18 cellular contexts compared by ENCODE assay signal in genomic region chr12:67431436-67432049, GRCh38.
DNase-seq lines count a peak whose midpoint lies in the region; ATAC-seq, FAIRE-seq and TF ChIP-seq lines count a peak whose summit lies in the region.
"Had no signal": no experiment of that assay in that cellular context is flagged by ENCODE, and none has a peak within 500 bp of the region (broad histone marks: within the 10 kb centered on the region; RNA-seq: fewer than 3 reads in every experiment).

No MANE protein-coding gene starts in this region.

- H3K36me3 Mint-ChIP-seq in HFFc6 (ENCODE audit: low read depth): peaks cover 6% of the 10 kb centered on the region; the same call in 1 of the 2 replicates
- H3K36me3 Mint-ChIP-seq in activated CD4-positive, alpha-beta T cell treated with anti-CD3 and anti-CD28 coated beads, Interleukin-2, amount 10 ng/mL, durations not matched to agents 7 days and 5 days (ENCODE audit: low read depth): no peaks in the 10 kb centered on the region

- no peak for TF ChIP-seq EP300 in stomach (IDR thresholded peaks at IDR 0.05)

- WGBS in stomach, 5 donors: 43 to 61% (median 59%) methylated on average over 5 of the region's 5 CpGs

- H3K4me1 Mint-ChIP-seq in HFFc6 (ENCODE audit: low read depth): peaks cover 93% of the 10 kb centered on the region
- H3K4me1 Mint-ChIP-seq in activated CD4-positive, alpha-beta T cell treated with anti-CD3 and anti-CD28 coated beads, Interleukin-2, amount 10 ng/mL, durations not matched to agents 7 days and 5 days: no peaks in the 10 kb centered on the region

- H3K4me1 ChIP-seq in colonic mucosa: peaks cover 14% of the 10 kb centered on the region
- peaks cover 19% of the 10 kb centered on the region for H3K4me1 ChIP-seq in lower lobe of right lung
- H3K4me1 ChIP-seq in stomach: peaks cover 0 to 53% (median 13%) of the 10 kb centered on the region in 4 donors

- TF ChIP-seq POLR2A in stomach (IDR thresholded peaks at IDR 0.05): no peak

- H3K9ac ChIP-seq in colonic mucosa (ENCODE audit: low read depth in 2 of 2, low read length in 2 of 2): no peak overlapping the region

- TF ChIP-seq CTCF in HFFc6 (IDR thresholded peaks at IDR 0.05) (no peak), colonic mucosa (IDR thresholded peaks at IDR 0.05) (no peak), lower lobe of right lung (IDR thresholded peaks at IDR 0.05) (no peak), stomach (IDR thresholded peaks at IDR 0.05) (no peak)

- intact Hi-C loops in colonic mucosa (cut with DNase I): no loop called here
- intact Hi-C loops in lower lobe of right lung (cut with DNase I): no loop called here
- intact Hi-C loops in stomach (cut with DNase I; ENCODE audit: low total_unique reads): loop anchor here (10.0 kb wide), 1 partner anchor 67 kb away; no protein-coding TSS in a partner anchor

- CTCF ChIA-PET in activated CD4-positive, alpha-beta T cell treated with anti-CD3 and anti-CD28 coated beads, Interleukin-2, amount 10 ng/mL, durations not matched to agents 7 days and 5 days (lab: Charles Lee): no interaction called here

- H3K36me3 ChIP-seq in colonic mucosa (no peaks in the 10 kb centered on the region), lower lobe of right lung (no peaks in the 10 kb centered on the region), stomach (no peaks in the 10 kb centered on the region)
- H3K36me3 ChIP-seq: adrenal gland, BE2C had no signal

- peak; percentile 40 for DNase-seq in HFFc6
- DNase-seq in colonic mucosa: no peak
- no peak for DNase-seq in lower lobe of right lung
- DNase-seq in stomach: no peak
- DNase-seq in RCC 7860 (ENCODE audit: low spot score): no peak
- no peak for DNase-seq in activated CD4-positive, alpha-beta T cell treated with anti-CD3 and anti-CD28 coated beads, Interleukin-2, amount 10 ng/mL, durations not matched to agents 7 days and 5 days
- no peak for DNase-seq in MV-4-11 (lab: John Stamatoyannopoulos, UW)
- DNase-seq: BE2C, GDM1, NCI-H2081 treated with DMSO at 0.1 percent for 48 hours, NCI-H510A treated with DMSO at 0.1 percent for 48 hours, SIG-M5, T-helper 17 cell had no signal

- H3K9me3 ChIP-seq in colonic mucosa (no peaks in the 10 kb centered on the region), lower lobe of right lung (no peaks in the 10 kb centered on the region), stomach (no peaks in the 10 kb centered on the region)
- H3K9me3 ChIP-seq: adrenal gland, BE2C had no signal

- H3K9me3 Mint-ChIP-seq in HFFc6: no peaks in the 10 kb centered on the region
- peaks cover 2% of the 10 kb centered on the region for H3K9me3 Mint-ChIP-seq in activated CD4-positive, alpha-beta T cell treated with anti-CD3 and anti-CD28 coated beads, Interleukin-2, amount 10 ng/mL, durations not matched to agents 7 days and 5 days

- H3K4me3 Mint-ChIP-seq in HFFc6: no peak overlapping the region
- H3K4me3 Mint-ChIP-seq in activated CD4-positive, alpha-beta T cell treated with anti-CD3 and anti-CD28 coated beads, Interleukin-2, amount 10 ng/mL, durations not matched to agents 7 days and 5 days: no peak overlapping the region
- H3K4me3 Mint-ChIP-seq: T-helper 17 cell had no signal

- POLR2A ChIA-PET in activated CD4-positive, alpha-beta T cell treated with anti-CD3 and anti-CD28 coated beads, Interleukin-2, amount 10 ng/mL, durations not matched to agents 7 days and 5 days (lab: Charles Lee): no interaction called here

- H3K27ac ChIP-seq in colonic mucosa (peak overlapping the region; percentile 83), lower lobe of right lung (peak overlapping the region; percentile 26), stomach (peak overlapping the region in 3 of 5 donors; percentile 41 to 53 (median 52))

- no peaks in the 10 kb centered on the region for H3K27me3 ChIP-seq in colonic mucosa
- no peaks in the 10 kb centered on the region for H3K27me3 ChIP-seq in lower lobe of right lung (ENCODE audit: low read depth)
- no peaks in the 10 kb centered on the region for H3K27me3 ChIP-seq in stomach
- H3K27me3 ChIP-seq: adrenal gland, BE2C had no signal

- H3K27me3 Mint-ChIP-seq in HFFc6 (ENCODE audit: insufficient read depth): no peaks in the 10 kb centered on the region; the same call in 1 of the 2 replicates
- H3K27me3 Mint-ChIP-seq in activated CD4-positive, alpha-beta T cell treated with anti-CD3 and anti-CD28 coated beads, Interleukin-2, amount 10 ng/mL, durations not matched to agents 7 days and 5 days: peaks cover 2% of the 10 kb centered on the region

- FAIRE-seq in RCC 7860 (lab: Jason Lieb, UNC): no peak
- FAIRE-seq: endothelial cell of umbilical vein, GM12891, islet of Langerhans had no signal

- H3K4me3 ChIP-seq in colonic mucosa (no peak overlapping the region), lower lobe of right lung (no peak overlapping the region), stomach (no peak overlapping the region)
- H3K4me3 ChIP-seq: adrenal gland had no signal

- ATAC-seq in lower lobe of right lung (no peak), GM19397 (IDR thresholded peaks at IDR 0.05; ENCODE audit: unreplicated experiment) (no peak)
- ATAC-seq: T-helper 17 cell had no signal

- H3K27ac Mint-ChIP-seq in HFFc6: peak overlapping the region; percentile 59
- H3K27ac Mint-ChIP-seq in activated CD4-positive, alpha-beta T cell treated with anti-CD3 and anti-CD28 coated beads, Interleukin-2, amount 10 ng/mL, durations not matched to agents 7 days and 5 days: no peak overlapping the region
- H3K27ac Mint-ChIP-seq: T-helper 17 cell had no signal

Comparison
In these comparisons a context has a peak if more than half of its experiments do, and no peak if none do; other contexts are left out.
1. H3K27ac ChIP-seq: peak in every context shown above with its lines; median percentile 83 in colonic mucosa; 52 in stomach; 26 in lower lobe of right lung.